In genomic region chr22:27438271-27438980, GRCh38 we compare ENCODE assay signal across 1 cellular context.
TF ChIP-seq lines count a peak whose summit lies in the region.

No MANE protein-coding gene starts in this region.

TF ChIP-seq in GM23338, 12 proteins besides CTCF, POLR2A, EP300 and RAD21 (continued from another document):
- TF ChIP-seq ZNF462 (CRISPR knock-in tag; IDR thresholded peaks at IDR 0.05), result no peak
